Comparison of ENCODE assay signal across 26 cellular contexts in the genomic region with DNA sequence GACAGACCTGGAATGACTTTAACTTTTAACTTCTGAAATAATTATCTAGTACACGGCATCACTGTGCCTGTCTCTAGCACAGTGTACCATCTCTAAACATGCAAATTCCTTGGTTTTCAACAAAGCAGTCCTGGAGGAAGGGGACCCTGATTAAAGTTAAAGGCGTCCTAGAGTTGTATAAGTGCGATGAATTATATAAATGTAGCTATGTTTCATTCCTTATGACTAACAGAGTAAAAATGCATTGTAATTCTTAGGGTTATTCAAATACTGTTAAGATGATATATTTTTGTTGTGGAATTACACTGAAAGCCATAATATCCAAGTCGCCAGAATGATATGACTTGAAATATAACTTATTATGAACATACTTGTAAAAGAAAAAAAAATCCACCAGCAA.
"Had no signal": no experiment of that assay in that cellular context is flagged by ENCODE, and none has a peak within 500 bp of the region (broad histone marks: within the 10 kb centered on the region; RNA-seq: fewer than 3 reads in every experiment).

No MANE protein-coding gene starts in this region.

- H3K27me3 ChIP-seq: gastrocnemius medialis, neutrophil, right lobe of liver, suprapubic skin, transverse colon, upper lobe of right lung, uterus had no signal

- H3K27ac ChIP-seq: epithelial cell of prostate, gastrocnemius medialis, neutrophil, parathyroid adenoma, right lobe of liver, suprapubic skin, transverse colon, upper lobe of right lung, uterus had no signal

- H3K79me2 ChIP-seq: parathyroid adenoma had no signal

- H3K36me3 Mint-ChIP-seq: natural killer cell had no signal

- H2AFZ ChIP-seq: parathyroid adenoma had no signal

- FAIRE-seq: kidney, small intestine had no signal

- H3K27me3 Mint-ChIP-seq: dendritic cell treated with granulocyte-macrophage colony-stimulating factor and Interleukin-4, amounts not matched to agents 40 ng/mL and 50 ng/mL, for 4 days; memory B cell; progenitor cell of endocrine pancreas; stimulated activated naive CD8-positive, alpha-beta T cell treated with anti-CD3 and anti-CD28 coated beads, Interleukin-15, amount 100 ng/mL, for 72 hours had no signal

- H3K4me1 ChIP-seq: gastrocnemius medialis, parathyroid adenoma, right lobe of liver, suprapubic skin, transverse colon, upper lobe of right lung, uterus had no signal

- H3K27ac Mint-ChIP-seq: dendritic cell treated with granulocyte-macrophage colony-stimulating factor and Interleukin-4, amounts not matched to agents 40 ng/mL and 50 ng/mL, for 4 days; endodermal cell; memory B cell; natural killer cell; progenitor cell of endocrine pancreas; stimulated activated naive CD8-positive, alpha-beta T cell treated with anti-CD3 and anti-CD28 coated beads, Interleukin-15, amount 100 ng/mL, for 72 hours had no signal

- H3K4me1 Mint-ChIP-seq: natural killer cell; stimulated activated naive CD8-positive, alpha-beta T cell treated with anti-CD3 and anti-CD28 coated beads, Interleukin-15, amount 100 ng/mL, for 72 hours had no signal

- DNase-seq: effector CD8-positive, alpha-beta T cell; endodermal cell; foreskin fibroblast; gastrocnemius medialis; head of caudate nucleus; kidney; natural killer cell; right lobe of liver; small intestine; stimulated activated CD4-positive, alpha-beta T cell treated with anti-CD3 and anti-CD28 coated beads, Interleukin-12 subunit alpha, Interleukin-12 subunit beta, amount 100 ng/mL, for 4 hours; stimulated activated CD4-positive, alpha-beta T cell treated with anti-CD3 and anti-CD28 coated beads, Interleukin-1b, Interleukin-23, amount 100 ng/mL, for 48 hours; stimulated activated CD4-positive, alpha-beta T cell treated with anti-CD3 and anti-CD28 coated beads, Interleukin-4, amount 100 ng/mL, for 1 hour; stimulated activated CD8-positive, alpha-beta memory T cell treated with anti-CD3 and anti-CD28 coated beads, Interleukin-4, amount 100 ng/mL, for 48 hours; stimulated activated naive CD4-positive, alpha-beta T cell; stimulated activated naive CD8-positive, alpha-beta T cell treated with anti-CD3 and anti-CD28 coated beads, Interleukin-15, amount 100 ng/mL, for 72 hours; transverse colon; upper lobe of right lung; uterus had no signal

- H3K4me3 ChIP-seq: gastrocnemius medialis, lung, right lobe of liver, suprapubic skin, transverse colon, upper lobe of right lung, uterus had no signal

- H3K36me3 ChIP-seq: gastrocnemius medialis, neutrophil, right lobe of liver, suprapubic skin, transverse colon, upper lobe of right lung, uterus had no signal

- H3K9me3 ChIP-seq: gastrocnemius medialis, neutrophil, right lobe of liver, suprapubic skin, transverse colon, uterus had no signal

- H3K4me3 Mint-ChIP-seq: dendritic cell treated with granulocyte-macrophage colony-stimulating factor and Interleukin-4, amounts not matched to agents 40 ng/mL and 50 ng/mL, for 4 days; endodermal cell; memory B cell; natural killer cell; stimulated activated naive CD8-positive, alpha-beta T cell treated with anti-CD3 and anti-CD28 coated beads, Interleukin-15, amount 100 ng/mL, for 72 hours had no signal

- H3K9ac ChIP-seq: parathyroid adenoma had no signal
